ENCODE assay signal across 2 cellular contexts in the genomic region with DNA sequence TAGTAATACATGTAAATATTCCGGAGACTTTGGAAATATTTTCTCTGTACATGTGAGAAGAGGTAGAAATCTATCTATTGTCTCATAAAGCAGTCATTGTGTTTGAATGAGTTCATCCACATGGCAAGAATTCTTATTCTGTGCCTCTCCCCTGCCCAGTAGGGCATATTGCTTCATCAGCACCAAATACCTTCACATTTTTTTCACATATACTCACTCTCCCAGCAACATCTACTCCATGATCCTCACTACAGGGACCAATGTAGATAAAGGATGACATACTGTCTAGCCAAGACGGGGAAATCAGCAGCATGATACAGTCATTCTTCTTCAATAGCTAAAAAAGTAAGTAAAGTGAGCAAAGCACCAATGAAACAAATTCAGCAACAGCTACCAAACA.
TF ChIP-seq lines count a peak whose summit lies in the region.

No MANE protein-coding gene starts in this region.

TF ChIP-seq in IMR-90, 13 proteins besides CTCF, POLR2A, EP300 and RAD21:
- TF ChIP-seq RCOR1 (IDR thresholded peaks at IDR 0.05; ENCODE audit: insufficient replicate concordance, low read length) (no peak), SMC3 (IDR thresholded peaks at IDR 0.05; ENCODE audit: low read depth, low read length) (no peak), MAFK (IDR thresholded peaks at IDR 0.05; ENCODE audit: low read depth, low read length) (peak; percentile 77), MAZ (IDR thresholded peaks at IDR 0.05; ENCODE audit: borderline replicate concordance, low read depth, low read length) (no peak), BHLHE40 (IDR thresholded peaks at IDR 0.05; ENCODE audit: low read depth, low read length) (0 out of 2 replicates have a peak, but pooled peaks have one; percentile 18), NFE2L2 (IDR thresholded peaks at IDR 0.05; ENCODE audit: low read depth, low read length) (no peak), CHD1 (IDR thresholded peaks at IDR 0.05; ENCODE audit: low read depth, low read length) (no peak), CEBPB (IDR thresholded peaks at IDR 0.05; ENCODE audit: low read depth, low read length) (peak; percentile 97), FOS (IDR thresholded peaks at IDR 0.05; ENCODE audit: low read depth, low read length) (peak; percentile 32; the same call in 1 of the 2 replicates)
- TF ChIP-seq, protein P1, sequence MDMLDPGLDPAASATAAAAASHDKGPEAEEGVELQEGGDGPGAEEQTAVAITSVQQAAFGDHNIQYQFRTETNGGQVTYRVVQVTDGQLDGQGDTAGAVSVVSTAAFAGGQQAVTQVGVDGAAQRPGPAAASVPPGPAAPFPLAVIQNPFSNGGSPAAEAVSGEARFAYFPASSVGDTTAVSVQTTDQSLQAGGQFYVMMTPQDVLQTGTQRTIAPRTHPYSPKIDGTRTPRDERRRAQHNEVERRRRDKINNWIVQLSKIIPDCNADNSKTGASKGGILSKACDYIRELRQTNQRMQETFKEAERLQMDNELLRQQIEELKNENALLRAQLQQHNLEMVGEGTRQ (IDR thresholded peaks at IDR 0.05; ENCODE audit: low read depth, low read length) = no peak
- TF ChIP-seq, protein P2, sequence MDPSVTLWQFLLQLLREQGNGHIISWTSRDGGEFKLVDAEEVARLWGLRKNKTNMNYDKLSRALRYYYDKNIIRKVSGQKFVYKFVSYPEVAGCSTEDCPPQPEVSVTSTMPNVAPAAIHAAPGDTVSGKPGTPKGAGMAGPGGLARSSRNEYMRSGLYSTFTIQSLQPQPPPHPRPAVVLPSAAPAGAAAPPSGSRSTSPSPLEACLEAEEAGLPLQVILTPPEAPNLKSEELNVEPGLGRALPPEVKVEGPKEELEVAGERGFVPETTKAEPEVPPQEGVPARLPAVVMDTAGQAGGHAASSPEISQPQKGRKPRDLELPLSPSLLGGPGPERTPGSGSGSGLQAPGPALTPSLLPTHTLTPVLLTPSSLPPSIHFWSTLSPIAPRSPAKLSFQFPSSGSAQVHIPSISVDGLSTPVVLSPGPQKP (IDR thresholded peaks at IDR 0.05; ENCODE audit: borderline replicate concordance, low read depth, low read length) = no peak

TF ChIP-seq in HepG2, 621 proteins besides CTCF, POLR2A, EP300 and RAD21:
- 0 out of 2 replicates have a peak, but pooled peaks have one; percentile 21 for TF ChIP-seq CEBPB (IDR thresholded peaks at IDR 0.05; ENCODE audit: borderline replicate concordance, low read depth, low read length)
- TF ChIP-seq, protein P3, sequence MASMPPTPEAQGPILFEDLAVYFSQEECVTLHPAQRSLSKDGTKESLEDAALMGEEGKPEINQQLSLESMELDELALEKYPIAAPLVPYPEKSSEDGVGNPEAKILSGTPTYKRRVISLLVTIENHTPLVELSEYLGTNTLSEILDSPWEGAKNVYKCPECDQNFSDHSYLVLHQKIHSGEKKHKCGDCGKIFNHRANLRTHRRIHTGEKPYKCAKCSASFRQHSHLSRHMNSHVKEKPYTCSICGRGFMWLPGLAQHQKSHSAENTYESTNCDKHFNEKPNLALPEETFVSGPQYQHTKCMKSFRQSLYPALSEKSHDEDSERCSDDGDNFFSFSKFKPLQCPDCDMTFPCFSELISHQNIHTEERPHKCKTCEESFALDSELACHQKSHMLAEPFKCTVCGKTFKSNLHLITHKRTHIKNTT (CRISPR knock-in tag; IDR thresholded peaks at IDR 0.05) = no peak
- no peak for TF ChIP-seq SETDB1 (CRISPR knock-in tag; IDR thresholded peaks at IDR 0.05; ENCODE audit: borderline replicate concordance)
- TF ChIP-seq PHF5A (CRISPR knock-in tag; IDR thresholded peaks at IDR 0.05; ENCODE audit: low read depth, unreplicated experiment) = no peak
